Comparison of ENCODE assay signal across 4 cellular contexts in genomic region chrY:21978204-21978603, GRCh38.
ATAC-seq lines count a peak whose summit lies in the region.

No MANE protein-coding gene starts in this region.

- peak; percentile 45 for ATAC-seq in GM18868 (IDR thresholded peaks at IDR 0.05; ENCODE audit: unreplicated experiment)
- ATAC-seq in HG02798 (IDR thresholded peaks at IDR 0.05; ENCODE audit: poor library complexity, unreplicated experiment) = peak; percentile 40
- ATAC-seq in HG02884 (IDR thresholded peaks at IDR 0.05; ENCODE audit: unreplicated experiment) = peak; percentile 53
- peak; percentile 51 for ATAC-seq in HG03442 (IDR thresholded peaks at IDR 0.05; ENCODE audit: unreplicated experiment)

Comparison
In these comparisons a context has a peak if more than half of its experiments do, and no peak if none do; other contexts are left out.
1. Peak in every context shown above with its lines: ATAC-seq.